ENCODE assay signal across 16 cellular contexts in the genomic region with DNA sequence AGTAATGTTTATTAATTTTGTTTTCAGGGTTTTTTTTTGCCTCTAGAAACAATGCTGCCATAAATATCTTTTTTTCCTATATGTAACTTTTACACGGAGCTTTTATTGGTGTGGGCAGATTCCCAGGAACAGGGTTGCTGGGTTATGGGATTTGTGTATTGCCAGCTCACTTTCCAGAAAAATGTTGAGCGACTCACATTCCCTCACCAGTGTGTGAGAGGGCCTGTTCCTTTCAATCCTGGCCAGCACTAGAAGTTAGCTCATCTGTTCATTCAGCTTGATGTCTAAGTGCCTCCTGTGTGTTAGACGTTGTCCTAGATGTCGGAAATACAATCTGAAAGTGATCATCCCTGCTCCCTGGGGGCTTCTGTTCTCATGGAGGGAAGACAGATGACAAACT. TPM values are rescaled to one million over a fixed set of nuclear protein-coding genes. Genes with fewer than 3 reads are reported as not detected.
"Had no signal": no experiment of that assay in that cellular context is flagged by ENCODE, and none has a peak within 500 bp of the region (broad histone marks: within the 10 kb centered on the region; RNA-seq: fewer than 3 reads in every experiment).

No MANE protein-coding gene starts in this region.

- DNase-seq: activated CD4-positive, alpha-beta T cell treated with anti-CD3 and anti-CD28 coated beads for 4 hours; activated CD8-positive, alpha-beta T cell treated with anti-CD3 and anti-CD28 coated beads for 36 hours; activated gamma-delta T cell treated with Interleukin-2 at 50 U/mL for 16 hours; activated naive CD8-positive, alpha-beta T cell treated with anti-CD3 and anti-CD28 coated beads for 36 hours; activated T-cell treated with anti-CD3 and anti-CD28 coated beads, Interleukin-2, amount 50 U/mL, for 48 hours; amygdala; dorsolateral prefrontal cortex; hypothalamus; left ventricle myocardium superior; mesenchymal stem cell; pancreas; stimulated activated CD4-positive, alpha-beta T cell treated with anti-CD3 and anti-CD28 coated beads, Interleukin-4, amount 100 ng/mL, for 1 hour; stimulated activated naive CD4-positive, alpha-beta T cell; substantia nigra; uterus had no signal

- H3K27me3 Mint-ChIP-seq: activated CD8-positive, alpha-beta T cell treated with anti-CD3 and anti-CD28 coated beads for 36 hours; activated naive CD8-positive, alpha-beta T cell treated with anti-CD3 and anti-CD28 coated beads for 36 hours had no signal

- H3K27ac Mint-ChIP-seq: activated CD8-positive, alpha-beta T cell treated with anti-CD3 and anti-CD28 coated beads for 36 hours; activated naive CD8-positive, alpha-beta T cell treated with anti-CD3 and anti-CD28 coated beads for 36 hours had no signal

- H3K9me3 ChIP-seq: pancreas had no signal

- H3K4me3 Mint-ChIP-seq: activated CD8-positive, alpha-beta T cell treated with anti-CD3 and anti-CD28 coated beads for 36 hours; activated naive CD8-positive, alpha-beta T cell treated with anti-CD3 and anti-CD28 coated beads for 36 hours had no signal

- H3K36me3 ChIP-seq: uterus had no signal

- H3K4me3 ChIP-seq: dorsolateral prefrontal cortex, pancreas, tibial nerve, uterus had no signal

- H3K4me1 ChIP-seq: pancreas, uterus had no signal

- H3K27me3 ChIP-seq: dorsolateral prefrontal cortex, pancreas, tibial nerve, uterus had no signal

RNA-seq across cellular contexts. Expression of gene SMIM17, which starts 45.3 kb away (rescaled TPM):
- total RNA-seq: activated CD8-positive, alpha-beta T cell treated with anti-CD3 and anti-CD28 coated beads for 36 hours; activated naive CD8-positive, alpha-beta T cell treated with anti-CD3 and anti-CD28 coated beads for 36 hours; left ventricle myocardium superior had no signal
